ENCODE assay signal across 1 cellular context in the genomic region with DNA sequence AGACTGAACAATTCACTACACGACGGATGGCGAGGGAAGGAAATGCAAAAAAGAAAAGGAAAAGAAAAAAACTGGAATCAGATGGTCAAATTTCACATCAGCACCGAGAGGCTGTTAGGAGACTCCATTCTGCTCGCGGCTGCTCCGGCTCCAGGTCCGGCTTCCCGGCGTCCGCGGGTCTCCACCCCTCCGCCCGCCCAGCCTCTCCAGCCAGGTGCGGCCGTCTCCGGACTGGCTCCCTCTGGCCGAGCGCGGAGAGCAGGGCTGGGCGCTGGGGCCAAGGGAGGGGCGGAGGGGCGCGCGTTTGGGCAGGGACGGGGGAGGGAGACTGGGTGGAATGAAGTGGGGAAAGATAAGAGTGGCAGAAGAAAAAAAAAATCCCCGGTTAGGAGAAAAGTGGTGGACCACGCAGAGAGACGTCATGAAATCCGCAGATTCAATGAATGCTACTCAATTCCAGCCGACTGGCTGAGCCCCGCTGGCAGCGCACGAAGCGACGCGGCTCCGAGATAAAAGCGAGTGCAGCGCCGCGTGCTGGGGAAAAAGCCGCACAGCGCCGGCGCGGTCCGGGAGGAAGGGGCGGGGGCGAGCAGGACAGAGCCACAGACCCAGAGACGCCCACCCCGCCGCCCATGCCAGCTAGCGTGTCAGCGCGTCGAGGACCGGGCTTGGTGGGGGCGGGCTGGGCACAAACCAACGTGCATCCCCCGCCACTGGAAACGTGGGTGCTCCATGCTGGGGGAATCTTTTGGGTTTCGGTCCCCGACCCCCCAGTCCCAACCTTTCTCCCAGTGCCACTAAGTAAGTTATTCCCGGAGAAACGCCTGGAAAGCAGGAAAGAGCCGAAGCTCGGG.
TF ChIP-seq lines count a peak whose summit lies in the region.

A gene with protein sequence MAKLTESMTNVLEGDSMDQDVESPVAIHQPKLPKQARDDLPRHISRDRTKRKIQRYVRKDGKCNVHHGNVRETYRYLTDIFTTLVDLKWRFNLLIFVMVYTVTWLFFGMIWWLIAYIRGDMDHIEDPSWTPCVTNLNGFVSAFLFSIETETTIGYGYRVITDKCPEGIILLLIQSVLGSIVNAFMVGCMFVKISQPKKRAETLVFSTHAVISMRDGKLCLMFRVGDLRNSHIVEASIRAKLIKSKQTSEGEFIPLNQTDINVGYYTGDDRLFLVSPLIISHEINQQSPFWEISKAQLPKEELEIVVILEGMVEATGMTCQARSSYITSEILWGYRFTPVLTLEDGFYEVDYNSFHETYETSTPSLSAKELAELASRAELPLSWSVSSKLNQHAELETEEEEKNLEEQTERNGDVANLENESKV (minus strand): TSS at position 517 of the 854 bp plus-strand sequence. CDS start 75,775 bp downstream, outside the sequence.

TF ChIP-seq in liver, 16 proteins besides CTCF, POLR2A, EP300 and RAD21 (continued from another document):
- TF ChIP-seq, protein P1, sequence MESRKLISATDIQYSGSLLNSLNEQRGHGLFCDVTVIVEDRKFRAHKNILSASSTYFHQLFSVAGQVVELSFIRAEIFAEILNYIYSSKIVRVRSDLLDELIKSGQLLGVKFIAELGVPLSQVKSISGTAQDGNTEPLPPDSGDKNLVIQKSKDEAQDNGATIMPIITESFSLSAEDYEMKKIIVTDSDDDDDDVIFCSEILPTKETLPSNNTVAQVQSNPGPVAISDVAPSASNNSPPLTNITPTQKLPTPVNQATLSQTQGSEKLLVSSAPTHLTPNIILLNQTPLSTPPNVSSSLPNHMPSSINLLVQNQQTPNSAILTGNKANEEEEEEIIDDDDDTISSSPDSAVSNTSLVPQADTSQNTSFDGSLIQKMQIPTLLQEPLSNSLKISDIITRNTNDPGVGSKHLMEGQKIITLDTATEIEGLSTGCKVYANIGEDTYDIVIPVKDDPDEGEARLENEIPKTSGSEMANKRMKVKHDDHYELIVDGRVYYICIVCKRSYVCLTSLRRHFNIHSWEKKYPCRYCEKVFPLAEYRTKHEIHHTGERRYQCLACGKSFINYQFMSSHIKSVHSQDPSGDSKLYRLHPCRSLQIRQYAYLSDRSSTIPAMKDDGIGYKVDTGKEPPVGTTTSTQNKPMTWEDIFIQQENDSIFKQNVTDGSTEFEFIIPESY (IDR thresholded peaks at IDR 0.05), result no peak
- TF ChIP-seq, protein P2, sequence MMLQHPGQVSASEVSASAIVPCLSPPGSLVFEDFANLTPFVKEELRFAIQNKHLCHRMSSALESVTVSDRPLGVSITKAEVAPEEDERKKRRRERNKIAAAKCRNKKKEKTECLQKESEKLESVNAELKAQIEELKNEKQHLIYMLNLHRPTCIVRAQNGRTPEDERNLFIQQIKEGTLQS (IDR thresholded peaks at IDR 0.05), result no peak
- TF ChIP-seq, protein P3, sequence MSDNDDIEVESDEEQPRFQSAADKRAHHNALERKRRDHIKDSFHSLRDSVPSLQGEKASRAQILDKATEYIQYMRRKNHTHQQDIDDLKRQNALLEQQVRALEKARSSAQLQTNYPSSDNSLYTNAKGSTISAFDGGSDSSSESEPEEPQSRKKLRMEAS (IDR thresholded peaks at IDR 0.05), result no peak
- no peak for TF ChIP-seq EGR1 (IDR thresholded peaks at IDR 0.05; ENCODE audit: low read depth in 2 of 2)
